Comparison of ENCODE assay signal across 22 cellular contexts in the genomic region with DNA sequence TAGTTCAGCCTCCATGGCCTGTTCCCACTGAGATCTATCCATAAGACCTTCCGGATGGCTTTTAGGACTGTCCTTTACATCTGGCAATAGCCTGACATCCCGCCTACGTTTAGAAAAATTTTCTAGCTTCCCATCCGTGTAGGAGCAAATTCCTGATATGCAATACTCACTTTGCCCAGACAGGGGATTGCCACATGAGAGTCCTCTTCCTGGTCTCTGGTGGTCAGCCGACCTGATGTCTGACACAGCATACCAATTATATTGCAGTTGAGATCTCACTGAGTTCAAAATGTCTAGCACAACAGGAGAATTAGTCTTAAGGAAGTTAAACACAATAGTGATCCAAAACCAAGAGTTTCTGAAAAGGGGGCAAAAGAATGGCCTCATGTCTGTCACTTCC.
"Had no signal": no experiment of that assay in that cellular context is flagged by ENCODE, and none has a peak within 500 bp of the region (broad histone marks: within the 10 kb centered on the region; RNA-seq: fewer than 3 reads in every experiment).

No MANE protein-coding gene starts in this region.

- DNase-seq: dermis blood vessel endothelial cell; effector CD4-positive, alpha-beta T cell; immature natural killer cell; left colon; left ventricle myocardium superior; mesendoderm; naive B cell; right cardiac atrium; stimulated activated CD4-positive, alpha-beta T cell treated with anti-CD3 and anti-CD28 coated beads, Interleukin-4, amount 100 ng/mL, for 1 hour; stimulated activated CD8-positive, alpha-beta memory T cell treated with anti-CD3 and anti-CD28 coated beads, Interleukin-4, amount 100 ng/mL, for 48 hours; stimulated activated naive B cell treated with anti-CD40 and anti-IgM and Interleukin-4, amounts not matched to agents 10 μg/mL and 1 μg/mL and 100 μg/mL, for 72 hours; stimulated activated naive CD8-positive, alpha-beta T cell treated with anti-CD3 and anti-CD28 coated beads, Interleukin-15, amount 100 ng/mL, for 72 hours; testis; upper lobe of right lung had no signal

- FAIRE-seq: colon, keratinocyte had no signal

- H3K4me3 Mint-ChIP-seq: immature natural killer cell; naive B cell; nephron; stimulated activated naive B cell treated with anti-CD40 and anti-IgM and Interleukin-4, amounts not matched to agents 10 μg/mL and 1 μg/mL and 100 μg/mL, for 72 hours; stimulated activated naive CD8-positive, alpha-beta T cell treated with anti-CD3 and anti-CD28 coated beads, Interleukin-15, amount 100 ng/mL, for 72 hours had no signal

- ATAC-seq: gastroesophageal sphincter; left colon; left ventricle myocardium superior; right cardiac atrium; stimulated activated naive B cell treated with anti-CD40 and anti-IgM and Interleukin-4, amounts not matched to agents 10 μg/mL and 1 μg/mL and 100 μg/mL, for 72 hours; stimulated activated naive CD8-positive, alpha-beta T cell treated with anti-CD3 and anti-CD28 coated beads, Interleukin-15, amount 100 ng/mL, for 72 hours; upper lobe of right lung had no signal

- H3K27me3 ChIP-seq: cardiac muscle cell, gastroesophageal sphincter, neutrophil, testis, tibial nerve, upper lobe of right lung had no signal

- H3K27me3 Mint-ChIP-seq: stimulated activated naive B cell treated with anti-CD40 and anti-IgM and Interleukin-4, amounts not matched to agents 10 μg/mL and 1 μg/mL and 100 μg/mL, for 72 hours; stimulated activated naive CD8-positive, alpha-beta T cell treated with anti-CD3 and anti-CD28 coated beads, Interleukin-15, amount 100 ng/mL, for 72 hours had no signal

- H3K4me3 ChIP-seq: cardiac muscle cell, gastroesophageal sphincter, lung, testis, tibial nerve, upper lobe of right lung had no signal

- H3K9me3 Mint-ChIP-seq: immature natural killer cell; nephron; stimulated activated naive B cell treated with anti-CD40 and anti-IgM and Interleukin-4, amounts not matched to agents 10 μg/mL and 1 μg/mL and 100 μg/mL, for 72 hours had no signal

- H3K36me3 ChIP-seq: cardiac muscle cell, gastroesophageal sphincter, neutrophil, tibial nerve, upper lobe of right lung had no signal

- H3K4me1 ChIP-seq: gastroesophageal sphincter, testis, upper lobe of right lung had no signal

- H3K27ac ChIP-seq: cardiac muscle cell, gastroesophageal sphincter, neutrophil, testis, tibial nerve, upper lobe of right lung had no signal

- H3K36me3 Mint-ChIP-seq: immature natural killer cell; naive B cell; stimulated activated naive B cell treated with anti-CD40 and anti-IgM and Interleukin-4, amounts not matched to agents 10 μg/mL and 1 μg/mL and 100 μg/mL, for 72 hours had no signal

- H3K9me3 ChIP-seq: gastroesophageal sphincter, neutrophil, testis, tibial nerve, upper lobe of right lung had no signal

- H3K4me1 Mint-ChIP-seq: immature natural killer cell; naive B cell; nephron; stimulated activated naive B cell treated with anti-CD40 and anti-IgM and Interleukin-4, amounts not matched to agents 10 μg/mL and 1 μg/mL and 100 μg/mL, for 72 hours; stimulated activated naive CD8-positive, alpha-beta T cell treated with anti-CD3 and anti-CD28 coated beads, Interleukin-15, amount 100 ng/mL, for 72 hours had no signal

- H3K27ac Mint-ChIP-seq: immature natural killer cell; naive B cell; nephron; stimulated activated naive B cell treated with anti-CD40 and anti-IgM and Interleukin-4, amounts not matched to agents 10 μg/mL and 1 μg/mL and 100 μg/mL, for 72 hours; stimulated activated naive CD8-positive, alpha-beta T cell treated with anti-CD3 and anti-CD28 coated beads, Interleukin-15, amount 100 ng/mL, for 72 hours had no signal
